Comparison of ENCODE assay signal across 2 cellular contexts in the genomic region with DNA sequence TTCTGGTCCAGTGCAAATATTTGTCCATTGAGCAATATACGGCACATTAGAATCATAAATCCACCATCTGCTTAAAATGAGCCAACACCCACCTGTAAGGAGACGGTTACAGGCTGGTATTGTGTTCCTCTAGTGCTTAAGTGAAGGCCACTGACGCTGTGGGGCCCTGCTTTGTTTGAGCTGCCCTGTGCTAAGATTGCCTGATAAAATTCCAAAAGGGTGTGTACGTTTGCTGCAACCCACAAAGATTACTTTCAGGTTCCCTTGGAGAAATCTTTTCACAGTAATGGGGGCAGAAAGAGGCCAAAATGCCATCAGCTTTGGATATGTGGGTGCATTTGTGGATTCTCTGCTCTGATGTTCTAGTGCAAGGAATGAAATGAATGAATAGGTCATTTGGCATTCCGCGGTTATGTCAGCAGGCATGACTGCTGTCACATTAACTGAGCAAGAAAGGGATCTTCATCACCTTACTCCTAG.
A peak's percentile ranks its signal among the peaks of the same experiment; 100 is the strongest.
TF ChIP-seq lines count a peak whose summit lies in the region.

No MANE protein-coding gene starts in this region.

TF ChIP-seq in A549, 52 proteins besides CTCF, POLR2A, EP300 and RAD21 (continued from another document):
- no peak for TF ChIP-seq KDM1A (IDR thresholded peaks at IDR 0.05; ENCODE audit: low read depth)
- no peak for TF ChIP-seq HEYL (CRISPR knock-in tag; IDR thresholded peaks at IDR 0.05)
- no peak for TF ChIP-seq NFE2L2 (conservative IDR thresholded peaks at IDR 0.05; ENCODE audit: low read length)
- peak; percentile 77; the same call in 1 of the 2 replicates for TF ChIP-seq HOXB13 (CRISPR knock-in tag; IDR thresholded peaks at IDR 0.05; ENCODE audit: low read depth)
- 0 out of 2 replicates have a peak, but pooled peaks have one; percentile 46 for TF ChIP-seq RARB (CRISPR knock-in tag; IDR thresholded peaks at IDR 0.05)
- TF ChIP-seq ATOH8 (CRISPR knock-in tag; IDR thresholded peaks at IDR 0.05; ENCODE audit: low read depth): peak; percentile 93; the same call in 1 of the 2 replicates
- no peak for TF ChIP-seq ZSCAN20 (CRISPR knock-in tag; IDR thresholded peaks at IDR 0.05)
- TF ChIP-seq JUN (IDR thresholded peaks at IDR 0.05): peak; percentile 93 to 96
- TF ChIP-seq CEBPB (IDR thresholded peaks at IDR 0.05): peak; percentile 93 to 98
- no peak for TF ChIP-seq MYC (IDR thresholded peaks at IDR 0.05; ENCODE audit: borderline replicate concordance, low read length)
- peak; percentile 56; the same call in 1 of the 2 replicates for TF ChIP-seq FOXS1 (CRISPR knock-in tag; IDR thresholded peaks at IDR 0.05)
- TF ChIP-seq, protein P1, sequence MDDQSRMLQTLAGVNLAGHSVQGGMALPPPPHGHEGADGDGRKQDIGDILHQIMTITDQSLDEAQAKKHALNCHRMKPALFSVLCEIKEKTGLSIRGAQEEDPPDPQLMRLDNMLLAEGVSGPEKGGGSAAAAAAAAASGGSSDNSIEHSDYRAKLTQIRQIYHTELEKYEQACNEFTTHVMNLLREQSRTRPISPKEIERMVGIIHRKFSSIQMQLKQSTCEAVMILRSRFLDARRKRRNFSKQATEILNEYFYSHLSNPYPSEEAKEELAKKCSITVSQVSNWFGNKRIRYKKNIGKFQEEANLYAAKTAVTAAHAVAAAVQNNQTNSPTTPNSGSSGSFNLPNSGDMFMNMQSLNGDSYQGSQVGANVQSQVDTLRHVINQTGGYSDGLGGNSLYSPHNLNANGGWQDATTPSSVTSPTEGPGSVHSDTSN (IDR thresholded peaks at IDR 0.05): peak; percentile 85
- TF ChIP-seq CHD2 (IDR thresholded peaks at IDR 0.05; ENCODE audit: low read length, partially characterized antibody): no peak
- TF ChIP-seq, protein P2, sequence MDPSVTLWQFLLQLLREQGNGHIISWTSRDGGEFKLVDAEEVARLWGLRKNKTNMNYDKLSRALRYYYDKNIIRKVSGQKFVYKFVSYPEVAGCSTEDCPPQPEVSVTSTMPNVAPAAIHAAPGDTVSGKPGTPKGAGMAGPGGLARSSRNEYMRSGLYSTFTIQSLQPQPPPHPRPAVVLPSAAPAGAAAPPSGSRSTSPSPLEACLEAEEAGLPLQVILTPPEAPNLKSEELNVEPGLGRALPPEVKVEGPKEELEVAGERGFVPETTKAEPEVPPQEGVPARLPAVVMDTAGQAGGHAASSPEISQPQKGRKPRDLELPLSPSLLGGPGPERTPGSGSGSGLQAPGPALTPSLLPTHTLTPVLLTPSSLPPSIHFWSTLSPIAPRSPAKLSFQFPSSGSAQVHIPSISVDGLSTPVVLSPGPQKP (IDR thresholded peaks at IDR 0.05; ENCODE audit: low read depth, low read length): no peak

TF ChIP-seq in SK-N-SH treated with all-trans-retinoic acid at 6 μM for 48 hours, 23 proteins besides CTCF, POLR2A, EP300 and RAD21 (continued from another document):
- TF ChIP-seq, protein P3, sequence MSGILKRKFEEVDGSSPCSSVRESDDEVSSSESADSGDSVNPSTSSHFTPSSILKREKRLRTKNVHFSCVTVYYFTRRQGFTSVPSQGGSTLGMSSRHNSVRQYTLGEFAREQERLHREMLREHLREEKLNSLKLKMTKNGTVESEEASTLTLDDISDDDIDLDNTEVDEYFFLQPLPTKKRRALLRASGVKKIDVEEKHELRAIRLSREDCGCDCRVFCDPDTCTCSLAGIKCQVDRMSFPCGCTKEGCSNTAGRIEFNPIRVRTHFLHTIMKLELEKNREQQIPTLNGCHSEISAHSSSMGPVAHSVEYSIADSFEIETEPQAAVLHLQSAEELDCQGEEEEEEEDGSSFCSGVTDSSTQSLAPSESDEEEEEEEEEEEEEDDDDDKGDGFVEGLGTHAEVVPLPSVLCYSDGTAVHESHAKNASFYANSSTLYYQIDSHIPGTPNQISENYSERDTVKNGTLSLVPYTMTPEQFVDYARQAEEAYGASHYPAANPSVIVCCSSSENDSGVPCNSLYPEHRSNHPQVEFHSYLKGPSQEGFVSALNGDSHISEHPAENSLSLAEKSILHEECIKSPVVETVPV (CRISPR knock-in tag; IDR thresholded peaks at IDR 0.05): no peak
- TF ChIP-seq ARNTL (CRISPR knock-in tag; IDR thresholded peaks at IDR 0.05; ENCODE audit: borderline replicate concordance, low read depth): no peak
- TF ChIP-seq, protein P4, sequence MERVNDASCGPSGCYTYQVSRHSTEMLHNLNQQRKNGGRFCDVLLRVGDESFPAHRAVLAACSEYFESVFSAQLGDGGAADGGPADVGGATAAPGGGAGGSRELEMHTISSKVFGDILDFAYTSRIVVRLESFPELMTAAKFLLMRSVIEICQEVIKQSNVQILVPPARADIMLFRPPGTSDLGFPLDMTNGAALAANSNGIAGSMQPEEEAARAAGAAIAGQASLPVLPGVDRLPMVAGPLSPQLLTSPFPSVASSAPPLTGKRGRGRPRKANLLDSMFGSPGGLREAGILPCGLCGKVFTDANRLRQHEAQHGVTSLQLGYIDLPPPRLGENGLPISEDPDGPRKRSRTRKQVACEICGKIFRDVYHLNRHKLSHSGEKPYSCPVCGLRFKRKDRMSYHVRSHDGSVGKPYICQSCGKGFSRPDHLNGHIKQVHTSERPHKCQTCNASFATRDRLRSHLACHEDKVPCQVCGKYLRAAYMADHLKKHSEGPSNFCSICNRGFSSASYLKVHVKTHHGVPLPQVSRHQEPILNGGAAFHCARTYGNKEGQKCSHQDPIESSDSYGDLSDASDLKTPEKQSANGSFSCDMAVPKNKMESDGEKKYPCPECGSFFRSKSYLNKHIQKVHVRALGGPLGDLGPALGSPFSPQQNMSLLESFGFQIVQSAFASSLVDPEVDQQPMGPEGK (CRISPR knock-in tag; IDR thresholded peaks at IDR 0.05; ENCODE audit: borderline replicate concordance): no peak
- no peak for TF ChIP-seq BACH2 (CRISPR knock-in tag; IDR thresholded peaks at IDR 0.05; ENCODE audit: borderline replicate concordance)
